ENCODE assay signal across 8 cellular contexts in the genomic region with DNA sequence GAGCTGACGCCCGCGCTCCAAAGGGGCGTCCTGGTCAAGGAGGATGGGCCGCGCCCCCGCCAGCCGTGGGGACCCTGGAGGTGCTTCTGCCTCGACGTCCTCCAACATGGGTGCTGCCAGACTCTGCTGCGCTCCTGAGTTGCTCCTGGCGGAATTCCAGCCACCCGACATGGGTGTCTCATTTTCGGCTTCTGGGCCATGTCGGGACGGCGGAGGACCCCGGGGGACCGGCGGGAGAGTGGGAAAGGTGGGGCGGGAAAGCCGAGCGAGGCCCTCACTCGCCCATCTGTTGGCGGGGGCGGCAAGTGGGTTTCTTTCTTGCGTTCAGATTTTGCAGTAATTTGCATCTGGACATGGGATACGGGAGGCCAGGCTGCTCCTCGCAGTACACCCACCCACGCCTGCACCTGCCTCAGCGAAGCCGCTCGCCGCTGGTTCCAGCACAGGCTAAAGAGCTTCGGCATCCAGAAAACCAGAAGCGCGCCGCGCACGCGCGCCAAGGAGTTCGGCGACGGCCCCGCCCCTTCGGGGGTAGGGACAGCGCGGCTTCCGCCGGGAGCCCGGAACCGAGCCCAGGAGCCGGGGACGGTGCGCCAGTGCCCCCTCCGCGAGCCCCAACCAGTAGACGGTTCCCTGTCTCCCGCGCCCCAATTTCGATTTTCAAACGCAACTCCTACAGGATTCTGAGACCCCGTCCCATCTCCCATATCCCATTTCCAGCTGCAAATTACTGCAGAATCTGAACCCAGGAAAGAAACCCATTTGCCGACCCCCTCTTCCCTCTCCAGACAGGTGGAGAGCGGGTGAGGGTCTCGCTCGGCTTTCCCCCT. TPM values are rescaled to one million over a fixed set of nuclear protein-coding genes. Genes with fewer than 3 reads are reported as not detected.
A peak's percentile ranks its signal among the peaks of the same experiment; 100 is the strongest.
DNase-seq lines count a peak whose midpoint lies in the region; ATAC-seq and TF ChIP-seq lines count a peak whose summit lies in the region.

A gene (plus strand): TSS at position 563 of the 830 bp plus-strand sequence. CDS start 320 bp downstream, outside the sequence.

- peak; percentile 71 for DNase-seq in NCI-H2029 (lab: John Stamatoyannopoulos, UW)
- peak; percentile 78 for DNase-seq in T1000 (lab: John Stamatoyannopoulos, UW)
- peak; percentile 95 for DNase-seq in astrocyte of the hippocampus (ENCODE audit: low read depth, low spot score)
- DNase-seq in iPS DF 6.9 (ENCODE audit: low read depth, low spot score), result no peak
- peak; percentile 63 to 83 for DNase-seq in gastrocnemius medialis

- in situ Hi-C loops in gastrocnemius medialis (cut with MboI; ENCODE audit: low sequenced_read_pairs in 4 of 4), result loop anchor here (5.0 to 10.0 kb wide), 3 partner anchors 65 to 95 kb away; a partner anchor contains a TSS

- H3K4me1 ChIP-seq in iPS DF 6.9 (ENCODE audit: control insufficient read depth, insufficient read depth, low read length) (no peaks in the 10 kb centered on the region), gastrocnemius medialis (peaks cover 12 to 26% of the 10 kb centered on the region in 2 donors)

- H3K36me3 ChIP-seq in iPS DF 6.9 (ENCODE audit: control insufficient read depth, insufficient read depth, low read length), result no peaks in the 10 kb centered on the region
- H3K36me3 ChIP-seq in gastrocnemius medialis, result no peaks in the 10 kb centered on the region

- H3K9me3 ChIP-seq in iPS DF 6.9 (ENCODE audit: control insufficient read depth, insufficient read depth, low read length) (no peaks in the 10 kb centered on the region), gastrocnemius medialis (no peaks in the 10 kb centered on the region)

- WGBS in iPS DF 6.9 (ENCODE audit: insufficient coverage, insufficient read length), result no CpG with 5 or more reads among the region's 68 CpGs

- ATAC-seq in GM18505 (IDR thresholded peaks at IDR 0.05; ENCODE audit: unreplicated experiment), result peak; percentile 76
- peak; percentile 60 for ATAC-seq in HG02981 (IDR thresholded peaks at IDR 0.05; ENCODE audit: unreplicated experiment)
- ATAC-seq in gastrocnemius medialis, result peak; percentile 66 to 71
- ATAC-seq in GM19397 (IDR thresholded peaks at IDR 0.05; ENCODE audit: unreplicated experiment), result no peak

- H3K27ac ChIP-seq in iPS DF 6.9 (ENCODE audit: low read length), result no peak within 1 kb of the TSS
- peak within 1 kb of the TSS; percentile 74 to 86 (median 79) for H3K27ac ChIP-seq in gastrocnemius medialis

- H3K27me3 ChIP-seq in iPS DF 6.9 (ENCODE audit: control insufficient read depth, insufficient read depth, low read length) (no peaks in the 10 kb centered on the region), gastrocnemius medialis (no peaks in the 10 kb centered on the region)

- TF ChIP-seq POLR2A in GM18505 (IDR thresholded peaks at IDR 0.05; ENCODE audit: borderline replicate concordance, extremely low read depth, insufficient read depth, insufficient read length), result peak; percentile 94
- TF ChIP-seq POLR2A in gastrocnemius medialis (IDR thresholded peaks at IDR 0.05), result peak; percentile 49 to 68

- no peak for TF ChIP-seq CTCF in gastrocnemius medialis (IDR thresholded peaks at IDR 0.05 in 4 of 5, conservative IDR thresholded peaks at IDR 0.05 in 1 of 5)

- H3K4me3 ChIP-seq in iPS DF 6.9 (ENCODE audit: low read length) (peak within 1 kb of the TSS; percentile 72), gastrocnemius medialis (peak within 1 kb of the TSS; percentile 85 to 88 (median 88))

- intact Hi-C loops in gastrocnemius medialis (cut with DNase I; ENCODE audit: low total_unique reads), result loop anchor here (2.0 kb wide), 1 partner anchor 49 kb away; no protein-coding TSS in a partner anchor

RNA-seq across cellular contexts. Expression of the gene that starts here (rescaled TPM):
- 1 to 10 TPM; 2.0 to 4.4 (median 3.0) TPM for total RNA-seq in gastrocnemius medialis
